21 cellular contexts compared by ENCODE assay signal in genomic region chr18:72651033-72651432, GRCh38.
"Had no signal": no experiment of that assay in that cellular context is flagged by ENCODE, and none has a peak within 500 bp of the region (broad histone marks: within the 10 kb centered on the region; RNA-seq: fewer than 3 reads in every experiment).

No MANE protein-coding gene starts in this region.

- H3K27ac Mint-ChIP-seq: effector memory CD8-positive, alpha-beta T cell; natural killer cell had no signal

- H3K36me3 Mint-ChIP-seq: natural killer cell had no signal

- H3K9me3 ChIP-seq: lower lobe of right lung, stomach, thyroid gland, vagina had no signal

- H3K4me2 ChIP-seq: smooth muscle cell had no signal

- H3K4me3 ChIP-seq: lower lobe of right lung, ovary, smooth muscle cell, stomach, thyroid gland, vagina had no signal

- H3K36me3 ChIP-seq: lower lobe of right lung, ovary, stomach, thyroid gland, vagina had no signal

- H3K4me3 Mint-ChIP-seq: effector memory CD8-positive, alpha-beta T cell; natural killer cell had no signal

- H3K27me3 Mint-ChIP-seq: effector memory CD8-positive, alpha-beta T cell had no signal

- DNase-seq: cortex of kidney; effector memory CD8-positive, alpha-beta T cell; hypothalamus; left ventricle myocardium superior; lower lobe of right lung; natural killer cell; occipital lobe; ovary; posterior cingulate gyrus; retina; stimulated activated CD4-positive, alpha-beta T cell treated with anti-CD3 and anti-CD28 coated beads, Interleukin-12 subunit alpha, Interleukin-12 subunit beta, amount 100 ng/mL, for 4 hours; stimulated activated CD4-positive, alpha-beta T cell treated with anti-CD3 and anti-CD28 coated beads, Interleukin-1b, Interleukin-23, amount 100 ng/mL, for 48 hours; stimulated activated CD4-positive, alpha-beta T cell treated with anti-CD3 and anti-CD28 coated beads, Interleukin-4, amount 100 ng/mL, for 1 hour; stimulated activated CD8-positive, alpha-beta memory T cell treated with anti-CD3 and anti-CD28 coated beads, Interleukin-4, amount 100 ng/mL, for 48 hours; stimulated activated naive CD4-positive, alpha-beta T cell treated with Interleukin-2 at 50 U/mL for 16 hours; stomach; thyroid gland; trophoblast cell had no signal

- ATAC-seq: effector memory CD8-positive, alpha-beta T cell; left ventricle myocardium superior; lower lobe of right lung; natural killer cell; sciatic nerve had no signal

- H3K4me1 Mint-ChIP-seq: natural killer cell had no signal

- H3K27ac ChIP-seq: lower lobe of right lung, ovary, stomach, thyroid gland, vagina had no signal

- H3K4me1 ChIP-seq: lower lobe of right lung, stomach, thyroid gland, vagina had no signal

- H3K27me3 ChIP-seq: ovary, stomach, thyroid gland, vagina had no signal
